Comparison of ENCODE assay signal across 16 cellular contexts in the genomic region with DNA sequence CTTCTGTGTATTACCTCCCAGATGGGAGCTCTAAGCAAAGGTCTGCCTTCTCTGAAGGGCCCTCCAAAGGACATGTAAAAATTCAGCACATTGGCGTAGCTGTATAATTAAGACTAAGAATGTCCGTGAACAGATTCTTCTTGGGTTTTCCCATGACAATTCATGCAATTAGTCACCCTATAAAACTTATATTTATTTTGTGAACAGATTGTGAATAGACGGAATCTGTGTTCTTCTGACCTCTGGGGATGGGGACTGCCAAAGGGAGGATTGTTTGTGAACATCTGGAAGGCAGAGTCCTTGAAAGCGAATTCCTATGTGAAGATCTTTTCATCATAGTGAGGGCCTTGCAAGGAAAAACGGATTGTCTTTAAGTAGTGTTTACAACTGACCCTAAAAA.
DNase-seq lines count a peak whose midpoint lies in the region; ATAC-seq lines count a peak whose summit lies in the region.
"Had no signal": no experiment of that assay in that cellular context is flagged by ENCODE, and none has a peak within 500 bp of the region (broad histone marks: within the 10 kb centered on the region; RNA-seq: fewer than 3 reads in every experiment).

No MANE protein-coding gene starts in this region.

- intact Hi-C loops in left ventricle myocardium superior (cut with micrococcal nuclease): no loop called here

- peak; percentile 59 for ATAC-seq in left ventricle myocardium superior
- no peak for ATAC-seq in HG02798 (IDR thresholded peaks at IDR 0.05; ENCODE audit: poor library complexity, unreplicated experiment)
- no peak for ATAC-seq in GM18858 (IDR thresholded peaks at IDR 0.05; ENCODE audit: unreplicated experiment)
- ATAC-seq: GM12878 had no signal

- DNase-seq in A172 (ENCODE audit: low spot score) (peak; percentile 10), Daoy (ENCODE audit: low read depth) (peak; percentile 7), T1000 (lab: John Stamatoyannopoulos, UW) (peak; percentile 29), left ventricle myocardium superior (no peak), cerebellar cortex (ENCODE audit: low spot score) (no peak)
- DNase-seq: CD8-positive, alpha-beta memory T cell; H9; NCI-H146; NCI-H2081 treated with DMSO at 0.1 percent for 48 hours; NCI-H345; NCI-H526 treated with DMSO at 0.1 percent for 48 hours; NK-92 treated with Interleukin-12 subunit alpha and Interleukin-12 subunit beta, amount 100 ng/mL, for 24 hours; OCI-M1 had no signal

Comparison
In these comparisons a context has a peak if more than half of its experiments do, and no peak if none do; other contexts are left out.
1. DNase-seq: peak in A172 (single experiment), Daoy (single experiment) and T1000 (single experiment); none in left ventricle myocardium superior (single experiment) and cerebellar cortex (single experiment).